28 cellular contexts compared by ENCODE assay signal in genomic region chr10:43929122-43929521, GRCh38.
"Had no signal": no experiment of that assay in that cellular context is flagged by ENCODE, and none has a peak within 500 bp of the region (broad histone marks: within the 10 kb centered on the region; RNA-seq: fewer than 3 reads in every experiment).

No MANE protein-coding gene starts in this region.

- H3K27ac ChIP-seq: adrenal gland, body of pancreas, brain microvascular endothelial cell, breast epithelium, VCaP had no signal

- H3K27me3 ChIP-seq: adrenal gland, body of pancreas, brain microvascular endothelial cell, breast epithelium had no signal

- H3K36me3 ChIP-seq: adrenal gland, brain microvascular endothelial cell, breast epithelium had no signal

- H3K4me1 ChIP-seq: adrenal gland, body of pancreas, breast epithelium had no signal

- DNase-seq: activated B cell treated with CpG ODN at 0.5 μM for 24 hours; activated CD4-positive, alpha-beta memory T cell treated with anti-CD3 and anti-CD28 coated beads for 36 hours; activated CD4-positive, alpha-beta T cell treated with anti-CD3 and anti-CD28 coated beads for 4 hours; activated CD4-positive, alpha-beta T cell treated with anti-CD3 and anti-CD28 coated beads, Interleukin-2, amount 50 U/mL, for 1 hour; activated CD4-positive, alpha-beta T cell treated with anti-CD3 and anti-CD28 coated beads, Interleukin-2, amount 50 U/mL, for 4 hours; activated CD4-positive, CD25-positive, alpha-beta regulatory T cell treated with anti-CD3 and anti-CD28 coated beads, Interleukin-2, amount 50 U/mL, for 72 hours; activated CD8-positive, alpha-beta memory T cell treated with anti-CD3 and anti-CD28 coated beads, Interleukin-2, amount 50 U/mL, for 4 hours; activated CD8-positive, alpha-beta T cell treated with anti-CD3 and anti-CD28 coated beads for 36 hours; activated effector memory CD4-positive, alpha-beta T cell treated with Interleukin-2 at 50 U/mL for 16 hours; activated gamma-delta T cell; activated naive CD4-positive, alpha-beta T cell treated with anti-CD3 and anti-CD28 coated beads for 36 hours; activated naive CD4-positive, alpha-beta T cell treated with anti-CD3 and anti-CD28 coated beads, Interleukin-2, amount 50 U/mL, for 16 hours; activated naive CD8-positive, alpha-beta T cell treated with anti-CD3 and anti-CD28 coated beads for 36 hours; activated T-cell treated with anti-CD3 and anti-CD28 coated beads for 4 hours; activated T-cell treated with anti-CD3 and anti-CD28 coated beads, Interleukin-2, amount 50 U/mL, for 1 hour; activated T-cell treated with anti-CD3 and anti-CD28 coated beads, Interleukin-2, amount 50 U/mL, for 4 hours; adrenal gland; amniotic stem cell; aorta; body of pancreas; brain microvascular endothelial cell; central memory CD4-positive, alpha-beta T cell; T-helper 1 cell; T-helper 2 cell; T-helper 9 cell had no signal

- H3K4me3 ChIP-seq: adrenal gland, body of pancreas, breast epithelium had no signal

- ATAC-seq: activated CD8-positive, alpha-beta T cell treated with anti-CD3 and anti-CD28 coated beads for 36 hours; activated naive CD4-positive, alpha-beta T cell treated with anti-CD3 and anti-CD28 coated beads, Interleukin-2, amount 50 U/mL, for 72 hours; activated T-cell treated with anti-CD3 and anti-CD28 coated beads, Interleukin-2, amount 50 U/mL, for 4 hours; body of pancreas had no signal

- H3K9me3 ChIP-seq: adrenal gland, body of pancreas, breast epithelium had no signal
